In the genomic region with DNA sequence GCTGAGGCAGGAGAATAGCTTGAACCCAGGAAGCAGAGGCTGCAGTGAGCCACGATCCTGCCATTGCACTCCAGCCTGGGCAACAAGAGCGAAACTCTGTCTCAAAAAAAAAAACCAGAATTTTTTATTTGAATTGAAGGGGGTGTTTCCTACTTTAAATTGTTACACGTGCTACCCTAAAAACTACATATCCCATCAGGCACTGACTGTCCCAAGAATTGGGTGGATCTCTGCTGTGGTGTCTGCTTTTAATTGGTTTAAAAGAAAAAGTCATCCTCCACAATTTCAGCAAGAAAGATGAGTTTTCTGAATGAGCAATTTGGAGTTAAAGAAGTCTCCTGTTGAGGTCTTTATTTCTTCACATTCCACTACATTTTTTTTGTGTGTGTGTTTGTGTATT, we compare ENCODE assay signal across 1 cellular context.
TF ChIP-seq lines count a peak whose summit lies in the region.

No MANE protein-coding gene starts in this region.

TF ChIP-seq in HepG2, 621 proteins besides CTCF, POLR2A, EP300 and RAD21:
- TF ChIP-seq MXD1 (CRISPR knock-in tag; IDR thresholded peaks at IDR 0.05) (no peak), SP140L (CRISPR knock-in tag; IDR thresholded peaks at IDR 0.05; ENCODE audit: borderline replicate concordance) (no peak), THAP11 (CRISPR knock-in tag; IDR thresholded peaks at IDR 0.05) (peak; percentile 72), KMT2B (CRISPR knock-in tag; IDR thresholded peaks at IDR 0.05) (no peak)
- TF ChIP-seq, protein P1, sequence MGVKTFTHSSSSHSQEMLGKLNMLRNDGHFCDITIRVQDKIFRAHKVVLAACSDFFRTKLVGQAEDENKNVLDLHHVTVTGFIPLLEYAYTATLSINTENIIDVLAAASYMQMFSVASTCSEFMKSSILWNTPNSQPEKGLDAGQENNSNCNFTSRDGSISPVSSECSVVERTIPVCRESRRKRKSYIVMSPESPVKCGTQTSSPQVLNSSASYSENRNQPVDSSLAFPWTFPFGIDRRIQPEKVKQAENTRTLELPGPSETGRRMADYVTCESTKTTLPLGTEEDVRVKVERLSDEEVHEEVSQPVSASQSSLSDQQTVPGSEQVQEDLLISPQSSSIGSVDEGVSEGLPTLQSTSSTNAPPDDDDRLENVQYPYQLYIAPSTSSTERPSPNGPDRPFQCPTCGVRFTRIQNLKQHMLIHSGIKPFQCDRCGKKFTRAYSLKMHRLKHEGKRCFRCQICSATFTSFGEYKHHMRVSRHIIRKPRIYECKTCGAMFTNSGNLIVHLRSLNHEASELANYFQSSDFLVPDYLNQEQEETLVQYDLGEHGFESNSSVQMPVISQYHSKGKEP (CRISPR knock-in tag; IDR thresholded peaks at IDR 0.05) = no peak
